In the genomic region with DNA sequence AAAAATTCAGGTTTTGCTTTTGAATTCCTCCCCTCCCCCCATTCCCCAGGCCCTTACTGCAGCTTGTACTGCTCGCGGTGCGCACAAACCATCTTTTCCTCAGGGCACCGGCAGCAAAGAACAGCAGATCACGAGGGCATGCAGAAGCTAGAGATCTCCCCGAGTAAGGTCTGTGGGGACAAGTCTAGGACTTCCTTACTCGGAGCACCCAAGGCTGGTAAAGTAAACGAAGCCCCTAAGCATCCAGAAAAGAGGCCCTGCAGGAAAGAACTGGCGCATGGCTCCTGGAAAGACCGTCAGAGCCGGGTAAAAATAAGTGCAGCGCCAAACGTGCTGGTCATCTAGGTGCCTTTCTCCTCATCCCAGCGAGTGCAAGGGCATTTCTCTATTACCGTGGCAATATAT, we compare ENCODE assay signal across 8 cellular contexts. TPM values are rescaled to one million over a fixed set of nuclear protein-coding genes. Genes with fewer than 3 reads are reported as not detected.
DNase-seq lines count a peak whose midpoint lies in the region; ATAC-seq and TF ChIP-seq lines count a peak whose summit lies in the region.

No MANE protein-coding gene starts in this region.

- H2AFZ ChIP-seq in HCT116 (ENCODE audit: low read depth, low read length, poor library complexity, severe bottlenecking) (no peak overlapping the region), mesenchymal stem cell (ENCODE audit: low read depth, low read length) (peak overlapping the region; percentile 91)

- no peaks in the 10 kb centered on the region for H3K9me2 ChIP-seq in HCT116 (ENCODE audit: insufficient read depth)

- no peak overlapping the region for H2BK12ac ChIP-seq in mesenchymal stem cell (ENCODE audit: low read length in 2 of 2)

- H3K4me1 Mint-ChIP-seq in activated CD4-positive, alpha-beta memory T cell treated with anti-CD3 and anti-CD28 coated beads for 36 hours (ENCODE audit: low read depth), result peaks cover 65% of the 10 kb centered on the region
- peaks cover 39 to 48% of the 10 kb centered on the region in 2 donors for H3K4me1 Mint-ChIP-seq in effector memory CD8-positive, alpha-beta T cell (ENCODE audit: low read depth in 2 of 2)

- DNase-seq in GM12865 (ENCODE audit: low read depth) (peak; percentile 67), HCT116 (ENCODE audit: low read depth, low spot score) (peak; percentile 6), NAMALWA (ENCODE audit: low spot score) (peak; percentile 71), mesenchymal stem cell (peak; percentile 69), T1000 (lab: John Stamatoyannopoulos, UW) (no peak)
- DNase-seq in activated CD4-positive, alpha-beta memory T cell treated with anti-CD3 and anti-CD28 coated beads for 36 hours, result peak; percentile 57
- DNase-seq in effector memory CD8-positive, alpha-beta T cell, result peak; percentile 10 to 18 (median 17)
- peak; percentile 57 for DNase-seq in stimulated activated CD8-positive, alpha-beta memory T cell treated with anti-CD3 and anti-CD28 coated beads, Interleukin-4, amount 100 ng/mL, for 48 hours

- intact Hi-C loops in HCT116 (cut with micrococcal nuclease), result loop anchor here (10.0 kb wide), 1 partner anchor 222 kb away; the partner anchor contains the start of gene PYROXD1
- intact Hi-C loops in activated CD4-positive, alpha-beta memory T cell treated with anti-CD3 and anti-CD28 coated beads for 36 hours (cut with micrococcal nuclease), result loop anchor here (1.0 to 10.0 kb wide), 7 partner anchors 22 to 888 kb away; partner anchors contain the start of genes C2CD5, CMAS, GOLT1B and PYROXD1

- H4K8ac ChIP-seq in mesenchymal stem cell (ENCODE audit: low read length), result peak overlapping the region; percentile 40

- peak overlapping the region; percentile 58 for H2AK5ac ChIP-seq in mesenchymal stem cell (ENCODE audit: low read length, severe bottlenecking)

- POLR2A ChIA-PET in HCT116 (lab: Charles Lee), result interaction anchor here (0.6 to 1.4 kb wide), 5 partner anchors 9 to 40 kb away, joined by 3 to 10 read pairs (median 4); no protein-coding TSS in a partner anchor
- POLR2A ChIA-PET in activated CD4-positive, alpha-beta memory T cell treated with anti-CD3 and anti-CD28 coated beads for 36 hours (lab: Charles Lee), result interaction anchor here (0.7 to 2.8 kb wide), 18 partner anchors 8 to 968 kb away, joined by 3 to 28 read pairs (median 4); partner anchors contain the start of genes ETNK1, GOLT1B, PYROXD1 and RECQL

- no peak for TF ChIP-seq CTCF in GM12865 (IDR thresholded peaks at IDR 0.05; ENCODE audit: insufficient read depth, low read depth, low read length, missing control alignments)
- TF ChIP-seq CTCF in HCT116 (IDR thresholded peaks at IDR 0.05 in 2 of 3, conservative IDR thresholded peaks at IDR 0.05 in 1 of 3; ENCODE audit: borderline replicate concordance in 1 of 3, insufficient read depth in 1 of 3, low read depth in 2 of 3, low read length in 2 of 3), result no peak

- peaks cover 27 to 44% of the 10 kb centered on the region in 2 experiments for H3K36me3 ChIP-seq in HCT116 (ENCODE audit: control insufficient read depth in 1 of 2, insufficient read depth in 2 of 2, low read length in 2 of 2)
- peaks cover 5 to 27% of the 10 kb centered on the region in 2 experiments for H3K36me3 ChIP-seq in mesenchymal stem cell (ENCODE audit: control insufficient read depth in 1 of 2, insufficient read depth in 2 of 2, low read depth in 1 of 2, low read length in 2 of 2)

- H2BK15ac ChIP-seq in mesenchymal stem cell (ENCODE audit: low read depth, poor library complexity, severe bottlenecking), result peak overlapping the region; percentile 33

- H3K4me3 Mint-ChIP-seq in activated CD4-positive, alpha-beta memory T cell treated with anti-CD3 and anti-CD28 coated beads for 36 hours, result peak overlapping the region; percentile 98
- H3K4me3 Mint-ChIP-seq in effector memory CD8-positive, alpha-beta T cell, result peak overlapping the region; percentile 94 to 95

- peak overlapping the region; percentile 98 for H3K9ac ChIP-seq in HCT116 (ENCODE audit: low read length)
- peak overlapping the region; percentile 97 for H3K9ac ChIP-seq in mesenchymal stem cell (ENCODE audit: low read length)

- peaks cover 58% of the 10 kb centered on the region for H3K79me2 ChIP-seq in HCT116 (ENCODE audit: insufficient read depth, low read length)

- H3K4me1 ChIP-seq in HCT116 (ENCODE audit: control insufficient read depth in 1 of 2, insufficient read depth in 2 of 2, low read length in 2 of 2) (peaks cover 0 to 17% of the 10 kb centered on the region in 2 experiments; a peak in 2 of 4 replicates), mesenchymal stem cell (ENCODE audit: control insufficient read depth, insufficient read depth, low read depth, low read length) (peaks cover 2% of the 10 kb centered on the region)

- H3K23ac ChIP-seq in mesenchymal stem cell (ENCODE audit: low read length in 2 of 2), result peak overlapping the region in 1 of 2 experiments; percentile 48

- no peak overlapping the region for H2BK120ac ChIP-seq in mesenchymal stem cell (ENCODE audit: low read depth, low read length)

- peak overlapping the region; percentile 53 to 85 for H3K4ac ChIP-seq in mesenchymal stem cell (ENCODE audit: low read depth in 1 of 2, low read length in 2 of 2)

- BruUV-seq in HCT116 (replicated peaks; lab: Mats Ljungman, UMichigan), result no TSS peak

- H3K27ac ChIP-seq in HCT116 (ENCODE audit: low read depth, low read length) (peak overlapping the region; percentile 88), mesenchymal stem cell (ENCODE audit: low read length, poor library complexity, severe bottlenecking) (peak overlapping the region; percentile 85)

- WGBS in mesenchymal stem cell, result under 1% methylated on average over 15 of the region's 15 CpGs

- H3K27me3 ChIP-seq in HCT116 (ENCODE audit: insufficient read depth, low read length) (no peaks in the 10 kb centered on the region), mesenchymal stem cell (ENCODE audit: control insufficient read depth in 1 of 2, insufficient read depth in 1 of 2, low read length in 2 of 2) (no peaks in the 10 kb centered on the region)

- H3K9me3 ChIP-seq in HCT116 (ENCODE audit: control insufficient read depth in 1 of 2, insufficient read depth in 1 of 2, low read depth in 1 of 2, low read length in 2 of 2) (no peaks in the 10 kb centered on the region), mesenchymal stem cell (ENCODE audit: control insufficient read depth, low read length) (no peaks in the 10 kb centered on the region)

- ATAC-seq in HCT116, result peak; percentile 32
- peak; percentile 22 for ATAC-seq in effector memory CD8-positive, alpha-beta T cell (replicated peaks)

- peak overlapping the region in 1 of 2 experiments; percentile 72 for H3K14ac ChIP-seq in mesenchymal stem cell (ENCODE audit: low read length in 2 of 2)

- peak overlapping the region; percentile 88 for H2BK5ac ChIP-seq in mesenchymal stem cell (ENCODE audit: low read depth, low read length, poor library complexity, severe bottlenecking)

- no peaks in the 10 kb centered on the region for H3K27me3 Mint-ChIP-seq in activated CD4-positive, alpha-beta memory T cell treated with anti-CD3 and anti-CD28 coated beads for 36 hours
- H3K27me3 Mint-ChIP-seq in effector memory CD8-positive, alpha-beta T cell, result no peaks in the 10 kb centered on the region

- TF ChIP-seq RAD21 in HCT116 (IDR thresholded peaks at IDR 0.05; ENCODE audit: low read depth), result no peak

- H3K18ac ChIP-seq in mesenchymal stem cell (ENCODE audit: low read depth in 1 of 2, low read length in 2 of 2), result peak overlapping the region; percentile 96 to 98

- peaks cover 3% of the 10 kb centered on the region for H3K79me1 ChIP-seq in mesenchymal stem cell (replicated peaks; ENCODE audit: low read length, poor library complexity, severe bottlenecking)

- CTCF ChIA-PET in HCT116 (lab: Charles Lee), result interaction anchor here (2.3 kb wide), 1 partner anchor 24 kb away, joined by 9 read pairs; no protein-coding TSS in a partner anchor
- CTCF ChIA-PET in activated CD4-positive, alpha-beta memory T cell treated with anti-CD3 and anti-CD28 coated beads for 36 hours (lab: Charles Lee), result interaction anchor here (1.0 to 3.2 kb wide), 6 partner anchors 8 to 25 kb away, joined by 3 to 17 read pairs (median 6); no protein-coding TSS in a partner anchor

- H4K20me1 ChIP-seq in HCT116 (ENCODE audit: insufficient read depth), result peaks cover 35% of the 10 kb centered on the region; the same call in 1 of the 2 replicates

- H3K4me2 ChIP-seq in HCT116 (ENCODE audit: low read length), result peak overlapping the region; percentile 84
- H3K4me2 ChIP-seq in mesenchymal stem cell (ENCODE audit: low read length, poor library complexity, severe bottlenecking), result peak overlapping the region; percentile 49

- H3K9me3 Mint-ChIP-seq in activated CD4-positive, alpha-beta memory T cell treated with anti-CD3 and anti-CD28 coated beads for 36 hours, result no peaks in the 10 kb centered on the region
- no peaks in the 10 kb centered on the region for H3K9me3 Mint-ChIP-seq in effector memory CD8-positive, alpha-beta T cell

- H3K4me3 ChIP-seq in GM12865 (ENCODE audit: low read depth, low read length), result peak overlapping the region; percentile 78
- peak overlapping the region; percentile 64 to 93 for H3K4me3 ChIP-seq in HCT116 (replicated peaks in 1 of 2; ENCODE audit: low read depth in 1 of 2, low read length in 2 of 2)
- peak overlapping the region; percentile 94 to 96 for H3K4me3 ChIP-seq in mesenchymal stem cell (ENCODE audit: insufficient read depth in 1 of 2, low read depth in 1 of 2, low read length in 2 of 2)

- H3K36me3 Mint-ChIP-seq in activated CD4-positive, alpha-beta memory T cell treated with anti-CD3 and anti-CD28 coated beads for 36 hours, result peaks cover 42% of the 10 kb centered on the region
- H3K36me3 Mint-ChIP-seq in effector memory CD8-positive, alpha-beta T cell (ENCODE audit: insufficient read depth), result peaks cover 49% of the 10 kb centered on the region

- no peak overlapping the region for H4K91ac ChIP-seq in mesenchymal stem cell (ENCODE audit: low read length)

- RAD21 ChIA-PET in HCT116 (lab: Charles Lee; ENCODE audit: low non-redundant PET in 1 of 2, low total read pairs in 2 of 2, uncharacterized antibody in 2 of 2, unreplicated experiment in 2 of 2), result interaction anchor here in 1 of 2 experiments (0.6 kb wide), 1 partner anchor 23 kb away, joined by 3 read pairs; no protein-coding TSS in a partner anchor

- H3K27ac Mint-ChIP-seq in activated CD4-positive, alpha-beta memory T cell treated with anti-CD3 and anti-CD28 coated beads for 36 hours, result peak overlapping the region; percentile 95
- H3K27ac Mint-ChIP-seq in effector memory CD8-positive, alpha-beta T cell, result peak overlapping the region; percentile 92 to 95

- TF ChIP-seq POLR2A in HCT116 (IDR thresholded peaks at IDR 0.05; ENCODE audit: borderline replicate concordance, extremely low read depth, insufficient read depth, insufficient read length), result no peak

RNA-seq across cellular contexts. Expression of gene LDHB, which starts 0.7 kb away (rescaled TPM):
- 1,454 TPM for total RNA-seq in HCT116 (2021; ENCODE audit: unreplicated experiment)
- polyA plus RNA-seq in HCT116 (2012), result 811 and 976 TPM in 2 replicates
- 1,000 to 10,000 TPM; 1,684 to 1,884 TPM for total RNA-seq in activated CD4-positive, alpha-beta memory T cell treated with anti-CD3 and anti-CD28 coated beads for 36 hours
- polyA plus RNA-seq in mesenchymal stem cell (2013, experiment 1 of 2), result 433 TPM
- 458 TPM for polyA plus RNA-seq in mesenchymal stem cell (2013, experiment 2 of 2)

RNA-seq across cellular contexts. Expression of gene GYS2, which starts 52.3 kb away (rescaled TPM):
- total RNA-seq in HCT116 (2021; ENCODE audit: unreplicated experiment), result not detected
- not detected in 2 replicates for polyA plus RNA-seq in HCT116 (2012)
- total RNA-seq in activated CD4-positive, alpha-beta memory T cell treated with anti-CD3 and anti-CD28 coated beads for 36 hours, result not detected
- polyA plus RNA-seq in mesenchymal stem cell (2013, experiment 1 of 2), result not detected
- polyA plus RNA-seq in mesenchymal stem cell (2013, experiment 2 of 2), result not detected
